ENCODE assay signal across 18 cellular contexts in the genomic region with DNA sequence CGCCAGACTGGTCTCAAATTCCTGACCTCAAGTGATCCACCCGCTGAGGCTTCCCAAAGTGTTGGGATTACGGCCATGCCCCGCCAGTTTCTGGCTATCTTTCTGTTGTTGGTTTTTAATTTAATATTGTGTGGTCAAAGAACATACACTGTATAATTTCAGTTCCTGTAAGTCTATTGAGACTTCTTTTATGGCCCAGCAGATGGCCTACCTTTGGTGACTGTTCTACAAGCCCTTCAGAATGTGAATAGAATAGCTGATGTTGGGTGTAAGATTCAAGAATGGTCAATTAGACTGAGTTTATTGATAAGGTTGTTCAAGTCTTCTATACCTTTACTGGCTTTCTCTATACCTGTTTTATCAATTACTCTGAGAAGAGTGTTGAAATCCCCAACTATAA. TPM values are rescaled to one million over a fixed set of nuclear protein-coding genes. Genes with fewer than 3 reads are reported as not detected.
"Had no signal": no experiment of that assay in that cellular context is flagged by ENCODE, and none has a peak within 500 bp of the region (broad histone marks: within the 10 kb centered on the region; RNA-seq: fewer than 3 reads in every experiment).

No MANE protein-coding gene starts in this region.

- H3K4me3 ChIP-seq: cardiac muscle cell, hepatocyte, lower lobe of right lung, stomach, vagina had no signal

- H3K27me3 ChIP-seq: vagina had no signal

- H3K79me2 ChIP-seq: hepatocyte had no signal

- H3K36me3 ChIP-seq: cardiac muscle cell, lower lobe of right lung, neutrophil, stomach, vagina had no signal

- H3K4me2 ChIP-seq: hepatocyte had no signal

- H3K4me1 ChIP-seq: lower lobe of right lung, vagina had no signal

- H3K27ac ChIP-seq: cardiac muscle cell, hepatocyte, lower lobe of right lung, neutrophil, stomach, vagina had no signal

- H3K9me3 Mint-ChIP-seq: activated CD4-positive, alpha-beta memory T cell treated with anti-CD3 and anti-CD28 coated beads for 36 hours; activated naive CD8-positive, alpha-beta T cell treated with anti-CD3 and anti-CD28 coated beads for 36 hours; natural killer cell; stimulated activated effector memory CD8-positive, alpha-beta T cell treated with anti-CD3 and anti-CD28 coated beads, Interleukin-12 subunit alpha, Interleukin-12 subunit beta, amount 100 ng/mL, for 72 hours had no signal

- H2AFZ ChIP-seq: hepatocyte had no signal

- DNase-seq: activated CD4-positive, alpha-beta memory T cell treated with anti-CD3 and anti-CD28 coated beads for 36 hours; activated naive CD4-positive, alpha-beta T cell; activated naive CD8-positive, alpha-beta T cell treated with anti-CD3 and anti-CD28 coated beads for 36 hours; activated T-cell treated with anti-CD3 and anti-CD28 coated beads for 4 hours; amygdala; foreskin fibroblast; lower lobe of right lung; natural killer cell; stimulated activated CD4-positive, alpha-beta T cell treated with anti-CD3 and anti-CD28 coated beads, Interleukin-4, amount 100 ng/mL, for 24 hours; stomach; trophoblast cell had no signal

- ATAC-seq: lower lobe of right lung; natural killer cell; sciatic nerve; stimulated activated effector memory CD8-positive, alpha-beta T cell treated with anti-CD3 and anti-CD28 coated beads, Interleukin-12 subunit alpha, Interleukin-12 subunit beta, amount 100 ng/mL, for 72 hours had no signal

- H3K27ac Mint-ChIP-seq: activated CD4-positive, alpha-beta memory T cell treated with anti-CD3 and anti-CD28 coated beads for 36 hours; activated naive CD8-positive, alpha-beta T cell treated with anti-CD3 and anti-CD28 coated beads for 36 hours; natural killer cell; stimulated activated effector memory CD8-positive, alpha-beta T cell treated with anti-CD3 and anti-CD28 coated beads, Interleukin-12 subunit alpha, Interleukin-12 subunit beta, amount 100 ng/mL, for 72 hours had no signal

- H3K9me3 ChIP-seq: lower lobe of right lung, neutrophil, stomach, vagina had no signal

- H3K4me1 Mint-ChIP-seq: stimulated activated effector memory CD8-positive, alpha-beta T cell treated with anti-CD3 and anti-CD28 coated beads, Interleukin-12 subunit alpha, Interleukin-12 subunit beta, amount 100 ng/mL, for 72 hours had no signal

- H3K36me3 Mint-ChIP-seq: activated CD4-positive, alpha-beta memory T cell treated with anti-CD3 and anti-CD28 coated beads for 36 hours; activated naive CD8-positive, alpha-beta T cell treated with anti-CD3 and anti-CD28 coated beads for 36 hours; natural killer cell; stimulated activated effector memory CD8-positive, alpha-beta T cell treated with anti-CD3 and anti-CD28 coated beads, Interleukin-12 subunit alpha, Interleukin-12 subunit beta, amount 100 ng/mL, for 72 hours had no signal

- H3K4me3 Mint-ChIP-seq: activated CD4-positive, alpha-beta memory T cell treated with anti-CD3 and anti-CD28 coated beads for 36 hours; activated naive CD8-positive, alpha-beta T cell treated with anti-CD3 and anti-CD28 coated beads for 36 hours; natural killer cell; stimulated activated effector memory CD8-positive, alpha-beta T cell treated with anti-CD3 and anti-CD28 coated beads, Interleukin-12 subunit alpha, Interleukin-12 subunit beta, amount 100 ng/mL, for 72 hours had no signal

RNA-seq across cellular contexts. Expression of gene HES2, which starts 10.7 kb away (rescaled TPM):
- total RNA-seq: activated naive CD8-positive, alpha-beta T cell treated with anti-CD3 and anti-CD28 coated beads for 36 hours; cardiac muscle cell; natural killer cell; sciatic nerve; temporal lobe had no signal
- polyA plus RNA-seq: cardiac muscle cell had no signal
